ENCODE assay signal across 15 cellular contexts in the genomic region with DNA sequence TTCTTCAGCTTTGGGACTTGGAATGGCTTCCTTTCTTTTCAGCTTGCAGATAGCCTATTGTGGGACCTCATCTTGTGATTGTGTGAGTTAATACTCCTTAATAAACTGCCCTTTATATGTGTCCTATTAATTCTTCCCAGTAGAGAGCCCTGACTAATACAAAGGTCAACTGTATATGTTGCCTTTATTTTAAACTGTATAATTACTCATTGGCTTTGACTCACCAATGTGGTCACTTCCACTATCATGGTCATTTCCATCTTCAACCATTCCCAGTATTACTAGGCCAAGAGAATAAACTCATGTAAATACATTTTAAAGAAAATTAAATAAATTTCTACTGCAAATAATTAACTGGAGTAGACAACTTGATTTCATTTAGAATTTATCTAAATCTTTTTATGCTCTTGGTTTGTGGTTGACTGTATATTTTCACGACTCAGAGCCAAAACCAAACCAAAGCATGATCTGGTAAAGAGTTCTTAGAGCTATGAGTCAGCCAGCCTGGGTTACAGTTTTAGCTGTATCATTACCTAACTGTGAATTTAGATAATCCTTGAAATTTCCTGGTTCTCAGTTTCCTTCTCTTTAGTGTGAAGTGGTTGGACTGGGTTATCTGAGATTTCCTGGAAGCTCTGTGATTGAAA.
A peak's percentile ranks its signal among the peaks of the same experiment; 100 is the strongest.
DNase-seq lines count a peak whose midpoint lies in the region; ATAC-seq and TF ChIP-seq lines count a peak whose summit lies in the region.
"Had no signal": no experiment of that assay in that cellular context is flagged by ENCODE, and none has a peak within 500 bp of the region (broad histone marks: within the 10 kb centered on the region; RNA-seq: fewer than 3 reads in every experiment).

No MANE protein-coding gene starts in this region.

- no peak overlapping the region for H2AK5ac ChIP-seq in neuronal stem cell (ENCODE audit: low read depth, low read length)

- H2AFZ ChIP-seq in neuronal stem cell (ENCODE audit: low read length), result no peak overlapping the region

- no peak overlapping the region for H3K27ac ChIP-seq in left lung
- H3K27ac ChIP-seq in neuronal stem cell (replicated peaks; ENCODE audit: low read length), result no peak overlapping the region

- whole genome bisulfite sequencing in neuronal stem cell (ENCODE audit: extremely low coverage in 2 of 2, insufficient read length in 2 of 2, insufficient replicate concordance in 1 of 2), 2 donors, result no CpG with 5 or more reads among the region's 1 CpG

- H3K4me3 ChIP-seq in cardiac fibroblast (replicated peaks in 1 of 2; ENCODE audit: low read depth in 2 of 2, low read length in 2 of 2), result no peak overlapping the region
- no peak overlapping the region for H3K4me3 ChIP-seq in left lung
- no peak overlapping the region for H3K4me3 ChIP-seq in neuronal stem cell (ENCODE audit: low read length in 2 of 2)
- H3K4me3 ChIP-seq: HAP-1 had no signal

- no peak overlapping the region for H4K91ac ChIP-seq in neuronal stem cell (ENCODE audit: low read depth, low read length, poor library complexity)

- no peak overlapping the region for H3K4ac ChIP-seq in neuronal stem cell (ENCODE audit: low read length)

- no peaks in the 10 kb centered on the region for H3K36me3 ChIP-seq in left lung
- H3K36me3 ChIP-seq in neuronal stem cell (replicated peaks in 1 of 2; ENCODE audit: control insufficient read depth in 2 of 2, insufficient read depth in 2 of 2, low read length in 2 of 2), result no peaks in the 10 kb centered on the region
- H3K36me3 ChIP-seq: HAP-1 had no signal

- no peak overlapping the region for H4K8ac ChIP-seq in neuronal stem cell (ENCODE audit: low read depth, low read length)

- H3K79me1 ChIP-seq in neuronal stem cell (ENCODE audit: low read depth, low read length), result no peaks in the 10 kb centered on the region

- intact Hi-C loops in left lung (cut with DNase I), result no loop called here

- TF ChIP-seq CTCF in cardiac fibroblast (IDR thresholded peaks at IDR 0.05; ENCODE audit: low read depth, low read length) (no peak), left lung (IDR thresholded peaks at IDR 0.05) (no peak)

- H3K4me2 ChIP-seq in neuronal stem cell (ENCODE audit: insufficient read depth, low read length, poor library complexity, severe bottlenecking), result no peak overlapping the region

- H2BK5ac ChIP-seq in neuronal stem cell (ENCODE audit: low read length), result no peak overlapping the region

- in situ Hi-C loops in Caki2 (cut with HindIII; ENCODE audit: low pct_unique_long_range_greater_than_20kb, low sequenced_read_pairs), result no loop called here

- TF ChIP-seq POLR2A in erythroblast (IDR thresholded peaks at IDR 0.05; ENCODE audit: low read length), result no peak

- H2BK12ac ChIP-seq in neuronal stem cell (ENCODE audit: low read length), result no peak overlapping the region

- no peak overlapping the region for H2BK120ac ChIP-seq in neuronal stem cell (ENCODE audit: low read depth, low read length)

- H3K4me1 ChIP-seq in left lung (no peaks in the 10 kb centered on the region), neuronal stem cell (ENCODE audit: control insufficient read depth in 2 of 2, insufficient read depth in 1 of 2, low read depth in 1 of 2, low read length in 2 of 2) (no peaks in the 10 kb centered on the region)
- H3K4me1 ChIP-seq: HAP-1 had no signal

- H3K9me3 ChIP-seq in left lung (no peaks in the 10 kb centered on the region), neuronal stem cell (replicated peaks in 1 of 2; ENCODE audit: control insufficient read depth in 2 of 2, insufficient read depth in 1 of 2, low read depth in 1 of 2, low read length in 2 of 2) (no peaks in the 10 kb centered on the region)
- H3K9me3 ChIP-seq: HAP-1 had no signal

- no peak overlapping the region for H2BK15ac ChIP-seq in neuronal stem cell (ENCODE audit: low read length)

- H3K18ac ChIP-seq in neuronal stem cell (ENCODE audit: low read length), result no peak overlapping the region

- ATAC-seq in left lung (peak; percentile 73), HG02642 (IDR thresholded peaks at IDR 0.05; ENCODE audit: poor library complexity, unreplicated experiment) (no peak)
- ATAC-seq: T-cell had no signal

- H3K23ac ChIP-seq in neuronal stem cell (ENCODE audit: low read depth, low read length, poor library complexity), result no peak overlapping the region

- H3K27me3 ChIP-seq in left lung, result no peaks in the 10 kb centered on the region
- H3K27me3 ChIP-seq in neuronal stem cell (ENCODE audit: control insufficient read depth in 3 of 3, insufficient read depth in 3 of 3, low read depth in 1 of 3, low read length in 3 of 3), result no peaks in the 10 kb centered on the region

- no peak overlapping the region for H3K9ac ChIP-seq in neuronal stem cell (ENCODE audit: low read depth, low read length, poor library complexity)

- H3K14ac ChIP-seq in neuronal stem cell (ENCODE audit: low read length), result no peak overlapping the region

- DNase-seq in Caki2 (ENCODE audit: low read depth) (peak; percentile 56), NCI-H226 (peak; percentile 69), cardiac fibroblast (ENCODE audit: low read depth in 2 of 2) (peak; percentile 31 to 50), left lung (no peak), erythroblast (lab: John Stamatoyannopoulos, UW) (no peak), neuronal stem cell (ENCODE audit: low spot score) (no peak), SHP77 (lab: John Stamatoyannopoulos, UW) (no peak)
- DNase-seq: activated CD4-positive, alpha-beta T cell treated with anti-CD3 and anti-CD28 coated beads, Interleukin-2, amount 10 ng/mL, durations not matched to agents 7 days and 5 days; activated effector memory CD4-positive, alpha-beta T cell treated with Interleukin-2 at 50 U/mL for 16 hours; CD4-positive, alpha-beta memory T cell; NCI-H1930; stimulated activated naive CD4-positive, alpha-beta T cell treated with Interleukin-2 at 50 U/mL for 16 hours; T-cell had no signal

Comparison
In these comparisons a context has a peak if more than half of its experiments do, and no peak if none do; other contexts are left out.
1. DNase-seq: peak in Caki2 (single experiment), NCI-H226 (single experiment) and cardiac fibroblast (2 of 2); none in left lung (0 of 2), erythroblast (0 of 2), neuronal stem cell (single experiment) and SHP77 (0 of 2).